Comparison of ENCODE assay signal across 8 cellular contexts in the genomic region with DNA sequence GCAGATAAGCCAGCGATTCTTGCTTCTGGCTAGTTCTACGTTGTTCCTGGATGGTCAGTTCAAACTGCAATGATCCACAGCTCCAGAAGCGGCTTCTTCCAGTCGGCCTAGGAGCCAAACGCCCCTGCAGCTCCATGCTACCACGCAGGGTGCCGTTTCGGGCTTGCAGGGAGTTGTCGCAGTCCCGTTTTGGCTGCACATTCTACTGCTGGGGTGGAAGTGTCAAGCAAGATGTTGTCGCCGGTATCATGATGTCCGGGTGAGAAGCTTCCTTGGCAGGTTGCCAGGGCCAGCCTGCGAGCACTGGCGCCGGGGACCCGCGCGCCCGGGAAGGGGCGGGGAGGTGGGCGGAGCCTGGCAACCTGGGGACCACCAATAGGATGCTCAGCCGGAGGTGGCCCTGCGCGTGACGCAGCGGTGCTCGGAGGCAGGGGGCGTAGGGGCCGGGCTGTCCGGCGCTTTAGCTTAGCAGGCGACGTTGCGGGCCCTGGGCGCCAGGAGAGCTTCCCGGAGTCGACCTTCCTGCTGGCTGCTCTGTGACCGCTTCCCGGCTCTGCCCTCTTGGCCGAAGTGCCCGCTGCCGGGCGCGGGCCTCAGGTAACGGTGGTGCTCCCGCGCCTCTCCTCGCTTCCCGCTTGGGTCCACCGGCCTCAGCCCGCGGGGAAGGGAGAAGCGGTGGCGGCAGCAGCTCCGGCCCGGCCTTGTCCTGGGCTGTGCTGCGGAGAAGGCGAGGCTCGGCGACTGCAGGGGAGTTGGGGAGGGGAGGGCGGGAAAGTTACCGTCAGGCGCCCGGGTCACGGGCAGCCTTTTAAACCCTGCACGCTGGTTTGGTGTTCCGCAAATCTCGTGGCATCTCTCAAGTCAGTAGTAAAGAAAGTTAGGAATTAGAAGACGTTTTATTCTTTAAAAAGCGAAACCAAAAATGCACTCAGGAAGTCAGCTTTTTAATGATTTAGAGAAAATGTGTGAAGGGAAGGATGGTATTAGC. TPM values are rescaled to one million over a fixed set of nuclear protein-coding genes. Genes with fewer than 3 reads are reported as not detected.
DNase-seq lines count a peak whose midpoint lies in the region; ATAC-seq and TF ChIP-seq lines count a peak whose summit lies in the region.

A gene (plus strand): TSS at position 458 of the 988 bp plus-strand sequence. CDS start 8,888 bp downstream, outside the sequence.

- peak; percentile 94 for ATAC-seq in HG03196 (IDR thresholded peaks at IDR 0.05; ENCODE audit: unreplicated experiment)

- in situ Hi-C loops in GM18951 (cut with MboI; ENCODE audit: low sequenced_read_pairs, unreplicated experiment): no loop called here

- DNase-seq in AG20443 (ENCODE audit: low spot score) (peak; percentile 96), NCI-H446 treated with DMSO at 0.1 percent for 48 hours (lab: John Stamatoyannopoulos, UW) (peak; percentile 85), cerebellum (ENCODE audit: low spot score) (peak; percentile 94), kidney glomerular epithelial cell (lab: John Stamatoyannopoulos, UW) (peak; percentile 78)
- DNase-seq in activated CD4-positive, alpha-beta T cell treated with anti-CD3 and anti-CD28 coated beads for 1 hour: peak; percentile 87
- DNase-seq in stimulated activated CD4-positive, alpha-beta T cell treated with anti-CD3 and anti-CD28 coated beads, Interleukin-1b, Interleukin-23, amount 100 ng/mL, for 24 hours (ENCODE audit: low read depth in 4 of 4, low spot score in 1 of 4): peak; percentile 80 to 93 (median 88)

- peak; percentile 91 for TF ChIP-seq POLR2A in GM18951 (IDR thresholded peaks at IDR 0.05; ENCODE audit: extremely low read depth, insufficient read depth, insufficient read length)

RNA-seq across cellular contexts. Expression of the gene that starts here (rescaled TPM):
- 10.0 TPM for total RNA-seq in cerebellum

Comparison
In these comparisons a context has a peak if more than half of its experiments do, and no peak if none do; other contexts are left out.
1. Peak in every context shown above with its lines: DNase-seq and ATAC-seq.